In the genomic region with DNA sequence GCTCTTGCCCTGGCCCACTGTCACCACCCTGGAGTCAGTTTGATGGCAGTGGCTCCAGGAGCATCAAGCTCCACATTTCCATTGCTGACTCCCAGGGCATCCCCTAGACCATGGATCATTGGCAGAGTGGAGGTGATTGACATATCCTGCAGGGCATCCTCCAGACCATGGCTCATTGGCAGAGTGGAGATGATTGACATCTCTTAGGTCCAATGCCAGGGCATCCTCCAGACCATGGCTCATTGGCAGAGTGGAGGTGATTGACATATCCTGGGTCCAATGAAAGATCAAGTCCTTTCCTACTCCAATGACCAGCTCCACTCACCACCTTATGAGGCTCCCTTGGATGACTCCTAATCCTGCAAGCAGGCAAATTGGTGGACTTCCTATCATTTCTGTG, we compare ENCODE assay signal across 11 cellular contexts.
DNase-seq lines count a peak whose midpoint lies in the region; ATAC-seq and TF ChIP-seq lines count a peak whose summit lies in the region.
"Had no signal": no experiment of that assay in that cellular context is flagged by ENCODE, and none has a peak within 500 bp of the region (broad histone marks: within the 10 kb centered on the region; RNA-seq: fewer than 3 reads in every experiment).

No MANE protein-coding gene starts in this region.

- intact Hi-C loops in MCF 10A (cut with micrococcal nuclease), result no loop called here
- intact Hi-C loops in breast epithelium (cut with DNase I; ENCODE audit: low total_unique reads), result no loop called here
- intact Hi-C loops in uterus (cut with DNase I; ENCODE audit: low total_unique reads), result no loop called here

- H3K9me3 ChIP-seq in breast epithelium, result no peaks in the 10 kb centered on the region
- H3K9me3 ChIP-seq in uterus, result no peaks in the 10 kb centered on the region
- H3K9me3 ChIP-seq: BLaER1 had no signal

- H3K36me3 ChIP-seq in breast epithelium (no peaks in the 10 kb centered on the region), uterus (no peaks in the 10 kb centered on the region)
- H3K36me3 ChIP-seq: BLaER1 had no signal

- no TSS peak for BruUV-seq in MCF 10A (replicated peaks; lab: Mats Ljungman, UMichigan)

- CTCF ChIA-PET in MCF 10A (lab: Yijun Ruan, JAX), result interaction anchor here (0.6 kb wide), 1 partner anchor 56 kb away, joined by 3 read pairs; no protein-coding TSS in a partner anchor

- H3K27me3 ChIP-seq in breast epithelium (peaks cover 0 to 21% of the 10 kb centered on the region in 2 donors), uterus (no peaks in the 10 kb centered on the region)
- H3K27me3 ChIP-seq: BLaER1 had no signal

- H3K4me3 ChIP-seq in breast epithelium, result no peak overlapping the region
- no peak overlapping the region for H3K4me3 ChIP-seq in epithelial cell of esophagus (ENCODE audit: low read length)
- H3K4me3 ChIP-seq in uterus, result no peak overlapping the region
- H3K4me3 ChIP-seq: BLaER1 had no signal

- H3K4me3 Mint-ChIP-seq in MCF 10A (ENCODE audit: unreplicated experiment), result no peak overlapping the region
- no peak overlapping the region for H3K4me3 Mint-ChIP-seq in stimulated activated effector memory CD8-positive, alpha-beta T cell treated with anti-CD3 and anti-CD28 coated beads, Interleukin-12 subunit alpha, Interleukin-12 subunit beta, amount 100 ng/mL, for 72 hours
- H3K4me3 Mint-ChIP-seq: naive B cell had no signal

- H3K36me3 Mint-ChIP-seq in MCF 10A (ENCODE audit: insufficient read depth, unreplicated experiment), result no peaks in the 10 kb centered on the region
- H3K36me3 Mint-ChIP-seq in stimulated activated effector memory CD8-positive, alpha-beta T cell treated with anti-CD3 and anti-CD28 coated beads, Interleukin-12 subunit alpha, Interleukin-12 subunit beta, amount 100 ng/mL, for 72 hours, result no peaks in the 10 kb centered on the region
- H3K36me3 Mint-ChIP-seq: naive B cell had no signal

- TF ChIP-seq POLR2A in breast epithelium (IDR thresholded peaks at IDR 0.05) (no peak), uterus (IDR thresholded peaks at IDR 0.05) (no peak)

- POLR2A ChIA-PET in MCF 10A (lab: Yijun Ruan, JAX), result interaction anchor here (1.0 kb wide), 1 partner anchor 72 kb away, joined by 3 read pairs; no protein-coding TSS in a partner anchor

- ATAC-seq in stimulated activated effector memory CD8-positive, alpha-beta T cell treated with anti-CD3 and anti-CD28 coated beads, Interleukin-12 subunit alpha, Interleukin-12 subunit beta, amount 100 ng/mL, for 72 hours, result peak; percentile 64
- ATAC-seq in HG03342 (IDR thresholded peaks at IDR 0.05; ENCODE audit: unreplicated experiment), result no peak

- TF ChIP-seq CTCF in MCF 10A (IDR thresholded peaks at IDR 0.05; ENCODE audit: unreplicated experiment) (no peak), breast epithelium (IDR thresholded peaks at IDR 0.05) (no peak), epithelial cell of esophagus (IDR thresholded peaks at IDR 0.05; ENCODE audit: insufficient read depth, low read depth, low read length, missing control alignments) (no peak), uterus (IDR thresholded peaks at IDR 0.05) (no peak)

- H3K27ac ChIP-seq in breast epithelium (no peak overlapping the region), uterus (no peak overlapping the region)
- H3K27ac ChIP-seq: BLaER1 had no signal

- DNase-seq in MCF 10A (ENCODE audit: unreplicated experiment) (peak; percentile 47), breast epithelium (ENCODE audit: low spot score in 2 of 2) (no peak), RKO (ENCODE audit: low spot score) (peak; percentile 69), epithelial cell of esophagus (ENCODE audit: low read depth) (peak; percentile 46), uterus (no peak), NCI-H345 treated with DMSO at 0.1 percent for 48 hours (lab: John Stamatoyannopoulos, UW; ENCODE audit: unreplicated experiment) (no peak)
- no peak for DNase-seq in stimulated activated effector memory CD8-positive, alpha-beta T cell treated with anti-CD3 and anti-CD28 coated beads, Interleukin-12 subunit alpha, Interleukin-12 subunit beta, amount 100 ng/mL, for 72 hours (ENCODE audit: low spot score in 2 of 2)
- DNase-seq: naive B cell, NCI-H2227 treated with DMSO at 0.1 percent for 48 hours had no signal

- no peaks in the 10 kb centered on the region for H3K4me1 Mint-ChIP-seq in MCF 10A (ENCODE audit: insufficient read depth, unreplicated experiment)
- H3K4me1 Mint-ChIP-seq in stimulated activated effector memory CD8-positive, alpha-beta T cell treated with anti-CD3 and anti-CD28 coated beads, Interleukin-12 subunit alpha, Interleukin-12 subunit beta, amount 100 ng/mL, for 72 hours, result no peaks in the 10 kb centered on the region
- H3K4me1 Mint-ChIP-seq: naive B cell had no signal

- no peak overlapping the region for H3K27ac Mint-ChIP-seq in MCF 10A (ENCODE audit: low read depth, unreplicated experiment)
- no peak overlapping the region for H3K27ac Mint-ChIP-seq in stimulated activated effector memory CD8-positive, alpha-beta T cell treated with anti-CD3 and anti-CD28 coated beads, Interleukin-12 subunit alpha, Interleukin-12 subunit beta, amount 100 ng/mL, for 72 hours
- H3K27ac Mint-ChIP-seq: naive B cell had no signal

- no peaks in the 10 kb centered on the region for H3K4me1 ChIP-seq in breast epithelium
- no peaks in the 10 kb centered on the region for H3K4me1 ChIP-seq in uterus
- H3K4me1 ChIP-seq: BLaER1 had no signal

- peaks cover 44% of the 10 kb centered on the region for H3K27me3 Mint-ChIP-seq in MCF 10A (ENCODE audit: insufficient read depth, unreplicated experiment)

- H3K9me3 Mint-ChIP-seq in MCF 10A (ENCODE audit: unreplicated experiment), result no peaks in the 10 kb centered on the region
- no peaks in the 10 kb centered on the region for H3K9me3 Mint-ChIP-seq in stimulated activated effector memory CD8-positive, alpha-beta T cell treated with anti-CD3 and anti-CD28 coated beads, Interleukin-12 subunit alpha, Interleukin-12 subunit beta, amount 100 ng/mL, for 72 hours

Comparison
In these comparisons a context has a peak if more than half of its experiments do, and no peak if none do; other contexts are left out.
1. DNase-seq: peak in MCF 10A (single experiment), RKO (single experiment) and epithelial cell of esophagus (single experiment); none in breast epithelium (0 of 2), stimulated activated effector memory CD8-positive, alpha-beta T cell treated with anti-CD3 and anti-CD28 coated beads, Interleukin-12 subunit alpha, Interleukin-12 subunit beta, amount 100 ng/mL, for 72 hours (0 of 2), uterus (0 of 2) and NCI-H345 treated with DMSO at 0.1 percent for 48 hours (single experiment).